In the genomic region with DNA sequence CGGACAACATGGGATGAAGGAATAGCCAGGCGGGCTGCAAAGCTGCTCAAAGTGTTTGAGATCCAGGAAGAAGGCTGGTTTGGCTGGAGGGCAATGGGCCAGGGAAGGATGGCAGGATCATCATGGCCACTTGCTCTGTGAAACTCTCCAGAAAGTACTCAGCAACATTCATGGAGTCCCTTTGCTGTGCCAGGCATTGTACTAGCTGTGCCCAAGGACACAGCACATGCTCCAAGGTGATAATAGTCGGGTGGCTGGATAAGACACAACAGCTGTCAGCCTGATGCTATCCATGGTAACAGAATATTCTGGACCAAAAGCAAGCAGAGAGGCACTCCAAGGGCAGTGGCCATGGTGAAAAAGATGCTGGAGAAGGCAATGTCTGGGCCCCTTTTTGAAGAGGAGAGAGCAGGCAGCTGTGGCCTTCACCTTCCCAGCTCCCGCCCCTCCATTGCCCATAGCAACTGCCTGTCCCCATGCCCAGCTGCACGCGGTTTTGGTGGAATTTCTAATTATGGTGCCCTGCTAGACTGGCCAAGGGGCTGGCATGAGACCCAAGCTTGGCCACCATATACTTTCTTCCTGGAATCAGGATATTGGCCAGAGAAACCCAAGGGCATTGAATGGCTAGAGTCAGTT, we compare ENCODE assay signal across 1 cellular context.
TF ChIP-seq lines count a peak whose summit lies in the region.

No MANE protein-coding gene starts in this region.

TF ChIP-seq in A549, 52 proteins besides CTCF, POLR2A, EP300 and RAD21:
- TF ChIP-seq, protein P1, sequence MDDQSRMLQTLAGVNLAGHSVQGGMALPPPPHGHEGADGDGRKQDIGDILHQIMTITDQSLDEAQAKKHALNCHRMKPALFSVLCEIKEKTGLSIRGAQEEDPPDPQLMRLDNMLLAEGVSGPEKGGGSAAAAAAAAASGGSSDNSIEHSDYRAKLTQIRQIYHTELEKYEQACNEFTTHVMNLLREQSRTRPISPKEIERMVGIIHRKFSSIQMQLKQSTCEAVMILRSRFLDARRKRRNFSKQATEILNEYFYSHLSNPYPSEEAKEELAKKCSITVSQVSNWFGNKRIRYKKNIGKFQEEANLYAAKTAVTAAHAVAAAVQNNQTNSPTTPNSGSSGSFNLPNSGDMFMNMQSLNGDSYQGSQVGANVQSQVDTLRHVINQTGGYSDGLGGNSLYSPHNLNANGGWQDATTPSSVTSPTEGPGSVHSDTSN (IDR thresholded peaks at IDR 0.05) = no peak
- TF ChIP-seq FOXS1 (CRISPR knock-in tag; IDR thresholded peaks at IDR 0.05) (no peak), FOSL2 (IDR thresholded peaks at IDR 0.05) (no peak), FOSL2 (CRISPR knock-in tag; IDR thresholded peaks at IDR 0.05) (no peak), HOXB13 (CRISPR knock-in tag; IDR thresholded peaks at IDR 0.05; ENCODE audit: low read depth) (no peak), HOXB5 (CRISPR knock-in tag; IDR thresholded peaks at IDR 0.05) (no peak), HOXA7 (CRISPR knock-in tag; IDR thresholded peaks at IDR 0.05) (no peak), RNF2 (IDR thresholded peaks at IDR 0.05; ENCODE audit: borderline replicate concordance, low read depth) (no peak), TP53 (CRISPR knock-in tag; IDR thresholded peaks at IDR 0.05) (no peak), EHMT2 (IDR thresholded peaks at IDR 0.05; ENCODE audit: low read depth) (no peak), CBX8 (IDR thresholded peaks at IDR 0.05) (no peak), KDM1A (IDR thresholded peaks at IDR 0.05; ENCODE audit: low read depth) (no peak), NR3C1 (IDR thresholded peaks at IDR 0.05) (no peak), PHF8 (IDR thresholded peaks at IDR 0.05; ENCODE audit: borderline replicate concordance, low read depth) (no peak), ZC3H11A (IDR thresholded peaks at IDR 0.05) (no peak)
- TF ChIP-seq, protein P2, sequence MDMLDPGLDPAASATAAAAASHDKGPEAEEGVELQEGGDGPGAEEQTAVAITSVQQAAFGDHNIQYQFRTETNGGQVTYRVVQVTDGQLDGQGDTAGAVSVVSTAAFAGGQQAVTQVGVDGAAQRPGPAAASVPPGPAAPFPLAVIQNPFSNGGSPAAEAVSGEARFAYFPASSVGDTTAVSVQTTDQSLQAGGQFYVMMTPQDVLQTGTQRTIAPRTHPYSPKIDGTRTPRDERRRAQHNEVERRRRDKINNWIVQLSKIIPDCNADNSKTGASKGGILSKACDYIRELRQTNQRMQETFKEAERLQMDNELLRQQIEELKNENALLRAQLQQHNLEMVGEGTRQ (IDR thresholded peaks at IDR 0.05) = no peak
- TF ChIP-seq, protein P3, sequence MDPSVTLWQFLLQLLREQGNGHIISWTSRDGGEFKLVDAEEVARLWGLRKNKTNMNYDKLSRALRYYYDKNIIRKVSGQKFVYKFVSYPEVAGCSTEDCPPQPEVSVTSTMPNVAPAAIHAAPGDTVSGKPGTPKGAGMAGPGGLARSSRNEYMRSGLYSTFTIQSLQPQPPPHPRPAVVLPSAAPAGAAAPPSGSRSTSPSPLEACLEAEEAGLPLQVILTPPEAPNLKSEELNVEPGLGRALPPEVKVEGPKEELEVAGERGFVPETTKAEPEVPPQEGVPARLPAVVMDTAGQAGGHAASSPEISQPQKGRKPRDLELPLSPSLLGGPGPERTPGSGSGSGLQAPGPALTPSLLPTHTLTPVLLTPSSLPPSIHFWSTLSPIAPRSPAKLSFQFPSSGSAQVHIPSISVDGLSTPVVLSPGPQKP (IDR thresholded peaks at IDR 0.05; ENCODE audit: low read depth, low read length) = no peak
- TF ChIP-seq, protein P4, sequence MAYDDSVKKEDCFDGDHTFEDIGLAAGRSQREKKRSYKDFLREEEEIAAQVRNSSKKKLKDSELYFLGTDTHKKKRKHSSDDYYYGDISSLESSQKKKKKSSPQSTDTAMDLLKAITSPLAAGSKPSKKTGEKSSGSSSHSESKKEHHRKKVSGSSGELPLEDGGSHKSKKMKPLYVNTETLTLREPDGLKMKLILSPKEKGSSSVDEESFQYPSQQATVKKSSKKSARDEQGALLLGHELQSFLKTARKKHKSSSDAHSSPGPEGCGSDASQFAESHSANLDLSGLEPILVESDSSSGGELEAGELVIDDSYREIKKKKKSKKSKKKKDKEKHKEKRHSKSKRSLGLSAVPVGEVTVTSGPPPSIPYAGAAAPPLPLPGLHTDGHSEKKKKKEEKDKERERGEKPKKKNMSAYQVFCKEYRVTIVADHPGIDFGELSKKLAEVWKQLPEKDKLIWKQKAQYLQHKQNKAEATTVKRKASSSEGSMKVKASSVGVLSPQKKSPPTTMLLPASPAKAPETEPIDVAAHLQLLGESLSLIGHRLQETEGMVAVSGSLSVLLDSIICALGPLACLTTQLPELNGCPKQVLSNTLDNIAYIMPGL (CRISPR knock-in tag; IDR thresholded peaks at IDR 0.05; ENCODE audit: borderline replicate concordance) = no peak
